Comparison of ENCODE assay signal across 17 cellular contexts in the genomic region with DNA sequence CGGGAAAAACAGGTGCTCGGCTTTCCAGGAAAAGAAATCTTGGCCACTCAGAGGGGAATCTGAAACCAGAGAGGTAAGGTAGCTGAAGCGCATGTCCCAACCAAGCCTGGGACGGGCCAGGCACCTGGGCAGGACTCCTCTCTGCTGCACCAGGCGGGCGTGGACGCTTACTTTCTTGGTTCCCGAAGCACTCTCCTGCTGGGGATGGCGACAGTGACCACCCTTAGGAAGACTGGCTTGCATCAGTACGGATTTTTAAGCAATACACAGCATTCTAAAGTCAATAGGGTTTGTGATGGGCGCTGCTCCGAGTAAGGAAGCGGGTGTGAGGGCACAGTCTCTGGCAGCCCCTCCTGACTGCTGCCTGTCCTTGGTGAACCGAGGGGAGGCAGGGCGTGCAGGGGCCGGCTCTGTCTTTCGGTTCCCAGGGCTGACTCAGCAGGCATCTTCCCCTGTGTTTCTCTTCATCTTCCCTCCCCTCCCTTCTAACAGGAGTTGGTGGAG.
DNase-seq lines count a peak whose midpoint lies in the region; ATAC-seq and TF ChIP-seq lines count a peak whose summit lies in the region.
"Had no signal": no experiment of that assay in that cellular context is flagged by ENCODE, and none has a peak within 500 bp of the region (broad histone marks: within the 10 kb centered on the region; RNA-seq: fewer than 3 reads in every experiment).

No MANE protein-coding gene starts in this region.

- BruUV-seq in PC-9 (replicated peaks; lab: Mats Ljungman, UMichigan): no TSS peak

- peaks cover 19% of the 10 kb centered on the region for H3K4me1 Mint-ChIP-seq in WTC11

- H3K27ac ChIP-seq in gastroesophageal sphincter (no peak overlapping the region), osteoblast (ENCODE audit: low read depth, low read length) (no peak overlapping the region), PC-9 (no peak overlapping the region), stomach (no peak overlapping the region)
- H3K27ac ChIP-seq: dorsolateral prefrontal cortex, ovary, VCaP had no signal

- 81 to 83% methylated on average over 2 to 7 of the region's 17 CpGs for WGBS in gastroesophageal sphincter (ENCODE audit: low coverage in 1 of 2), 2 donors
- 56 to 70% (median 63%) methylated on average over 17 of the region's 17 CpGs for WGBS in stomach, 5 donors

- TF ChIP-seq EP300 in gastroesophageal sphincter (IDR thresholded peaks at IDR 0.05) (no peak), stomach (IDR thresholded peaks at IDR 0.05) (no peak)

- no peaks in the 10 kb centered on the region for H4K20me1 ChIP-seq in osteoblast (ENCODE audit: insufficient read depth, low read length)
- H4K20me1 ChIP-seq in PC-9 (ENCODE audit: insufficient read depth): no peaks in the 10 kb centered on the region

- H3K36me3 Mint-ChIP-seq in WTC11: no peaks in the 10 kb centered on the region
- H3K36me3 Mint-ChIP-seq: memory B cell had no signal

- peak overlapping the region; percentile 83 for H3K4me2 ChIP-seq in osteoblast (ENCODE audit: insufficient read depth, low read length)
- no peak overlapping the region for H3K4me2 ChIP-seq in PC-9

- H3K27ac Mint-ChIP-seq in WTC11: no peak overlapping the region
- H3K27ac Mint-ChIP-seq: memory B cell had no signal

- no peaks in the 10 kb centered on the region for H3F3A ChIP-seq in PC-9 (ENCODE audit: insufficient read depth, low read depth)

- peaks cover 0 to 42% (median 4%) of the 10 kb centered on the region in 3 donors for H3K4me1 ChIP-seq in gastroesophageal sphincter
- peaks cover 4% of the 10 kb centered on the region for H3K4me1 ChIP-seq in osteoblast (ENCODE audit: insufficient read depth, low read length)
- H3K4me1 ChIP-seq in BE2C: no peaks in the 10 kb centered on the region
- no peaks in the 10 kb centered on the region for H3K4me1 ChIP-seq in PC-9 (replicated peaks; ENCODE audit: insufficient read depth)
- H3K4me1 ChIP-seq in stomach: peaks cover 0 to 22% (median 11%) of the 10 kb centered on the region in 4 donors

- no peaks in the 10 kb centered on the region for H3K9me3 Mint-ChIP-seq in WTC11
- H3K9me3 Mint-ChIP-seq: memory B cell had no signal

- no peak for TF ChIP-seq CTCF in AG10803 (conservative IDR thresholded peaks at IDR 0.05; ENCODE audit: low read length)
- TF ChIP-seq CTCF in WTC11 (IDR thresholded peaks at IDR 0.05): no peak
- no peak for TF ChIP-seq CTCF in gastroesophageal sphincter (IDR thresholded peaks at IDR 0.05)
- no peak for TF ChIP-seq CTCF in osteoblast (IDR thresholded peaks at IDR 0.05; ENCODE audit: extremely low read depth, low read depth, low read length)
- no peak for TF ChIP-seq CTCF in BE2C (IDR thresholded peaks at IDR 0.05; ENCODE audit: low read depth, low read length)
- TF ChIP-seq CTCF in PC-9 (conservative IDR thresholded peaks at IDR 0.05): no peak
- no peak for TF ChIP-seq CTCF in stomach (IDR thresholded peaks at IDR 0.05)

- no peaks in the 10 kb centered on the region; the same call in 1 of the 2 replicates for H3K27me3 Mint-ChIP-seq in WTC11 (ENCODE audit: low read depth)

- TF ChIP-seq POLR2A in gastroesophageal sphincter (IDR thresholded peaks at IDR 0.05) (no peak), stomach (IDR thresholded peaks at IDR 0.05) (no peak)

- H3K79me2 ChIP-seq in osteoblast (ENCODE audit: insufficient read depth, low read length): no peaks in the 10 kb centered on the region
- no peaks in the 10 kb centered on the region for H3K79me2 ChIP-seq in PC-9 (ENCODE audit: low read depth)

- H3K36me3 ChIP-seq in gastroesophageal sphincter (no peaks in the 10 kb centered on the region), osteoblast (ENCODE audit: insufficient read depth, low read length) (no peaks in the 10 kb centered on the region), BE2C (no peaks in the 10 kb centered on the region), PC-9 (ENCODE audit: low read depth) (no peaks in the 10 kb centered on the region), stomach (no peaks in the 10 kb centered on the region)
- H3K36me3 ChIP-seq: ovary had no signal

- no peaks in the 10 kb centered on the region for H3K9me2 ChIP-seq in PC-9 (ENCODE audit: insufficient read depth)

- CTCF ChIA-PET in WTC11 (lab: Charles Lee) (interaction anchor here (0.7 to 2.1 kb wide), 4 partner anchors 57 to 510 kb away, joined by 3 to 13 read pairs (median 4); no protein-coding TSS in a partner anchor), PC-9 (lab: Charles Lee) (no interaction called here)

- intact Hi-C loops in PC-9 (cut with micrococcal nuclease; ENCODE audit: unreplicated experiment): no loop called here
- intact Hi-C loops in stomach (cut with DNase I; ENCODE audit: low total_unique reads): no loop called here

- peak; percentile 74 for ATAC-seq in WTC11
- peak; percentile 22 for ATAC-seq in gastroesophageal sphincter

- POLR2A ChIA-PET in WTC11 (lab: Charles Lee): interaction anchor here (0.7 kb wide), 1 partner anchor 1907 kb away, joined by 6 read pairs; no protein-coding TSS in a partner anchor
- POLR2A ChIA-PET in PC-9 (lab: Charles Lee; ENCODE audit: unreplicated experiment): no interaction called here

- no peak overlapping the region for H3K4me3 Mint-ChIP-seq in WTC11
- H3K4me3 Mint-ChIP-seq: memory B cell had no signal

- peak; percentile 27 for DNase-seq in AG10803 (ENCODE audit: low read depth)
- DNase-seq in WTC11 (ENCODE audit: low spot score): no peak
- DNase-seq in osteoblast (ENCODE audit: insufficient read length, low spot score, missing footprints): peak; percentile 83
- DNase-seq in BE2C: no peak
- no peak for DNase-seq in T-helper 9 cell
- DNase-seq in PC-9: no peak
- no peak for DNase-seq in stomach
- DNase-seq: activated gamma-delta T cell treated with Interleukin-2 at 50 U/mL for 16 hours, dorsolateral prefrontal cortex, hypothalamus, NCI-H1436, NCI-H510A, SW 1271 had no signal

- H3K4me3 ChIP-seq in AG10803 (ENCODE audit: low read length) (no peak overlapping the region), gastroesophageal sphincter (no peak overlapping the region), osteoblast (ENCODE audit: insufficient read depth, low read length) (peak overlapping the region; percentile 71), BE2C (ENCODE audit: low read depth, low read length) (no peak overlapping the region), PC-9 (no peak overlapping the region), stomach (no peak overlapping the region)
- H3K4me3 ChIP-seq: ovary had no signal

- H2AFZ ChIP-seq in osteoblast (ENCODE audit: low read length) (peak overlapping the region; percentile 94), PC-9 (no peak overlapping the region)

- H3K27me3 ChIP-seq in gastroesophageal sphincter (no peaks in the 10 kb centered on the region), osteoblast (ENCODE audit: insufficient read depth, low read length) (peaks cover 3% of the 10 kb centered on the region), BE2C (no peaks in the 10 kb centered on the region; the same call in 1 of the 2 replicates), PC-9 (ENCODE audit: insufficient read depth, low read depth) (no peaks in the 10 kb centered on the region), stomach (no peaks in the 10 kb centered on the region)
- H3K27me3 ChIP-seq: dorsolateral prefrontal cortex, ovary had no signal

- H3K9me3 ChIP-seq in gastroesophageal sphincter (no peaks in the 10 kb centered on the region), osteoblast (ENCODE audit: low read depth, low read length) (no peaks in the 10 kb centered on the region), BE2C (no peaks in the 10 kb centered on the region), PC-9 (ENCODE audit: insufficient read depth, low read depth) (no peaks in the 10 kb centered on the region), stomach (no peaks in the 10 kb centered on the region)
- H3K9me3 ChIP-seq: ovary had no signal

TF ChIP-seq in WTC11, 78 proteins besides CTCF, POLR2A, EP300 and RAD21:
- TF ChIP-seq ZNF219 (CRISPR knock-in tag; IDR thresholded peaks at IDR 0.05; ENCODE audit: borderline replicate concordance) (no peak), SMAD4 (CRISPR knock-in tag; IDR thresholded peaks at IDR 0.05) (no peak), HMGA2 (CRISPR knock-in tag; IDR thresholded peaks at IDR 0.05) (no peak)

Comparison
In these comparisons a context has a peak if more than half of its experiments do, and no peak if none do; other contexts are left out.
1. DNase-seq: peak in AG10803 (single experiment) and osteoblast (single experiment); none in WTC11 (single experiment), BE2C (single experiment), T-helper 9 cell (single experiment), PC-9 (0 of 2) and stomach (single experiment).